23 cellular contexts compared by ENCODE assay signal in genomic region chr2:176702169-176702568, GRCh38.
"Had no signal": no experiment of that assay in that cellular context is flagged by ENCODE, and none has a peak within 500 bp of the region (broad histone marks: within the 10 kb centered on the region; RNA-seq: fewer than 3 reads in every experiment).

No MANE protein-coding gene starts in this region.

- H3K4me1 ChIP-seq: esophagus squamous epithelium, parathyroid adenoma, stomach, thyroid gland had no signal

- ATAC-seq: left lobe of liver; natural killer cell; sciatic nerve; stimulated activated effector memory CD8-positive, alpha-beta T cell treated with anti-CD3 and anti-CD28 coated beads, Interleukin-12 subunit alpha, Interleukin-12 subunit beta, amount 100 ng/mL, for 72 hours had no signal

- H3K27ac ChIP-seq: cardiac muscle cell, coronary artery, esophagus squamous epithelium, parathyroid adenoma, stomach, thyroid gland had no signal

- H3K4me3 ChIP-seq: cardiac muscle cell, coronary artery, esophagus squamous epithelium, lung, stomach, thyroid gland had no signal

- H3K9me3 ChIP-seq: esophagus squamous epithelium, stomach, thyroid gland had no signal

- FAIRE-seq: endothelial cell of umbilical vein had no signal

- DNase-seq: dermis blood vessel endothelial cell; effector memory CD4-positive, alpha-beta T cell; esophagus squamous epithelium; foreskin melanocyte; hypothalamus; immature natural killer cell; islet precursor cell; kidney glomerular epithelial cell; natural killer cell; retina; stimulated activated CD4-positive, alpha-beta T cell treated with anti-CD3 and anti-CD28 coated beads, Interleukin-2, amount 100 ng/mL, for 24 hours; stimulated activated CD4-positive, alpha-beta T cell treated with anti-CD3 and anti-CD28 coated beads, Interleukin-4, amount 100 ng/mL, for 24 hours; stimulated activated naive CD4-positive, alpha-beta T cell treated with Interleukin-2 at 50 U/mL for 16 hours; stomach; thyroid gland had no signal

- H3K79me2 ChIP-seq: parathyroid adenoma had no signal

- H3K27me3 ChIP-seq: cardiac muscle cell, esophagus squamous epithelium, thyroid gland had no signal

- H3K9ac ChIP-seq: parathyroid adenoma had no signal

- H3K36me3 ChIP-seq: cardiac muscle cell, esophagus squamous epithelium, stomach, thyroid gland had no signal

- H2AFZ ChIP-seq: parathyroid adenoma had no signal
